In the genomic region with DNA sequence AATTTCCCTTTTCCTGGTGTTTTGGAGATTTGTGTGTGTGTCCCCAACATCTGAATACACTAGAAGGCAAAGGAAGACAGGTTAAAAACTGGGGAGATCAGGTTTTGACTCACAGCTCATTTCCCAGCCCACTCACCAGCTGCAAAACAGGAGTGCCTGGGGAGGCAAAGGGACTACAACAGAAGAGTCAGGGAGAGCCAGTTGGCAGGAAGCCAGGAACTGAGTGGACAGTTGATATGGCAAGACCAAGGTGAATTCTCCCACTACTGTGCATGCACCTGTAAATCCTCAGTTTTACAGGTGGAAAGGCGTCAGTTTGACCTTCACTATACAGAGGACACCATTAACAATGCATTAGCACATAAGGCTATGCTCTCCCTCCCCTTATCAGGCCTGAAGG, we compare ENCODE assay signal across 1 cellular context.
TF ChIP-seq lines count a peak whose summit lies in the region.

No MANE protein-coding gene starts in this region.

TF ChIP-seq in K562, 482 proteins besides CTCF, POLR2A, EP300 and RAD21 (continued from another document):
- TF ChIP-seq, protein P1, sequence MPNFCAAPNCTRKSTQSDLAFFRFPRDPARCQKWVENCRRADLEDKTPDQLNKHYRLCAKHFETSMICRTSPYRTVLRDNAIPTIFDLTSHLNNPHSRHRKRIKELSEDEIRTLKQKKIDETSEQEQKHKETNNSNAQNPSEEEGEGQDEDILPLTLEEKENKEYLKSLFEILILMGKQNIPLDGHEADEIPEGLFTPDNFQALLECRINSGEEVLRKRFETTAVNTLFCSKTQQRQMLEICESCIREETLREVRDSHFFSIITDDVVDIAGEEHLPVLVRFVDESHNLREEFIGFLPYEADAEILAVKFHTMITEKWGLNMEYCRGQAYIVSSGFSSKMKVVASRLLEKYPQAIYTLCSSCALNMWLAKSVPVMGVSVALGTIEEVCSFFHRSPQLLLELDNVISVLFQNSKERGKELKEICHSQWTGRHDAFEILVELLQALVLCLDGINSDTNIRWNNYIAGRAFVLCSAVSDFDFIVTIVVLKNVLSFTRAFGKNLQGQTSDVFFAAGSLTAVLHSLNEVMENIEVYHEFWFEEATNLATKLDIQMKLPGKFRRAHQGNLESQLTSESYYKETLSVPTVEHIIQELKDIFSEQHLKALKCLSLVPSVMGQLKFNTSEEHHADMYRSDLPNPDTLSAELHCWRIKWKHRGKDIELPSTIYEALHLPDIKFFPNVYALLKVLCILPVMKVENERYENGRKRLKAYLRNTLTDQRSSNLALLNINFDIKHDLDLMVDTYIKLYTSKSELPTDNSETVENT (CRISPR knock-in tag; IDR thresholded peaks at IDR 0.05) = no peak
